In the genomic region with DNA sequence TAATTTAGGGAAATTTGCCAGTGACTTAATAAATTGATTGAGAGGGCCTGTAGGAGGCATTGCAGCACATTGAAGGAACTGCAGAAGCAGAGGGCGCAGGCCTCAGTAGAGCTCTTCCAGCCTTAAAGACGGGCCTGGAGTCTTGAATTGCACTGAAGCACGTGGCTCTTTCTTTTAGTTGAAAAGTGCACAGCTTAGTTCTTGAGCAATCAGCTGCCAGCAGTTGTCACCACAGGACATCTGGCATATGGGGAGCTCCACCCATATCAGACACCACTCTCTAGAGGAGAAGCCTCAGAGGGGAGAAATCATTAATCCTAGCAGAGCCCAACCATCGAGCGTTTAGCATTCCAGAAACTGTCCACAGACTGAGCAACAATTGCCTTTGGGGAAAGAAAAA, we compare ENCODE assay signal across 1 cellular context.
TF ChIP-seq lines count a peak whose summit lies in the region.

No MANE protein-coding gene starts in this region.

TF ChIP-seq in HepG2, 621 proteins besides CTCF, POLR2A, EP300 and RAD21:
- TF ChIP-seq, protein P1, sequence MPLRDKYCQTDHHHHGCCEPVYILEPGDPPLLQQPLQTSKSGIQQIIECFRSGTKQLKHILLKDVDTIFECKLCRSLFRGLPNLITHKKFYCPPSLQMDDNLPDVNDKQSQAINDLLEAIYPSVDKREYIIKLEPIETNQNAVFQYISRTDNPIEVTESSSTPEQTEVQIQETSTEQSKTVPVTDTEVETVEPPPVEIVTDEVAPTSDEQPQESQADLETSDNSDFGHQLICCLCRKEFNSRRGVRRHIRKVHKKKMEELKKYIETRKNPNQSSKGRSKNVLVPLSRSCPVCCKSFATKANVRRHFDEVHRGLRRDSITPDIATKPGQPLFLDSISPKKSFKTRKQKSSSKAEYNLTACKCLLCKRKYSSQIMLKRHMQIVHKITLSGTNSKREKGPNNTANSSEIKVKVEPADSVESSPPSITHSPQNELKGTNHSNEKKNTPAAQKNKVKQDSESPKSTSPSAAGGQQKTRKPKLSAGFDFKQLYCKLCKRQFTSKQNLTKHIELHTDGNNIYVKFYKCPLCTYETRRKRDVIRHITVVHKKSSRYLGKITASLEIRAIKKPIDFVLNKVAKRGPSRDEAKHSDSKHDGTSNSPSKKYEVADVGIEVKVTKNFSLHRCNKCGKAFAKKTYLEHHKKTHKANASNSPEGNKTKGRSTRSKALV (CRISPR knock-in tag; IDR thresholded peaks at IDR 0.05): no peak
- no peak for TF ChIP-seq ZNF530 (CRISPR knock-in tag; IDR thresholded peaks at IDR 0.05; ENCODE audit: low read depth)
- TF ChIP-seq, protein P2, sequence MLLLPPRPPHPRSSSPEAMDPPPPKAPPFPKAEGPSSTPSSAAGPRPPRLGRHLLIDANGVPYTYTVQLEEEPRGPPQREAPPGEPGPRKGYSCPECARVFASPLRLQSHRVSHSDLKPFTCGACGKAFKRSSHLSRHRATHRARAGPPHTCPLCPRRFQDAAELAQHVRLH (CRISPR knock-in tag; IDR thresholded peaks at IDR 0.05; ENCODE audit: borderline replicate concordance, low read depth): no peak
- TF ChIP-seq, protein P3, sequence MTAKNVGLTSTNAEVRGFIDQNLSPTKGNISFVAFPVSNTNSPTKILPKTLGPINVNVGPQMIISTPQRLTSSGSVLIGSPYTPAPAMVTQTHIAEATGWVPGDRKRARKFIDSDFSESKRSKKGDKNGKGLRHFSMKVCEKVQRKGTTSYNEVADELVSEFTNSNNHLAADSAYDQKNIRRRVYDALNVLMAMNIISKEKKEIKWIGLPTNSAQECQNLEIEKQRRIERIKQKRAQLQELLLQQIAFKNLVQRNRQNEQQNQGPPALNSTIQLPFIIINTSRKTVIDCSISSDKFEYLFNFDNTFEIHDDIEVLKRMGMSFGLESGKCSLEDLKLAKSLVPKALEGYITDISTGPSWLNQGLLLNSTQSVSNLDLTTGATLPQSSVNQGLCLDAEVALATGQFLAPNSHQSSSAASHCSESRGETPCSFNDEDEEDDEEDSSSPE (CRISPR knock-in tag; IDR thresholded peaks at IDR 0.05): no peak
- TF ChIP-seq RFX1 (IDR thresholded peaks at IDR 0.05): no peak
- no peak for TF ChIP-seq ZNF292 (CRISPR knock-in tag; IDR thresholded peaks at IDR 0.05; ENCODE audit: borderline replicate concordance, low read depth)
- no peak for TF ChIP-seq JARID2 (CRISPR knock-in tag; IDR thresholded peaks at IDR 0.05; ENCODE audit: insufficient replicate concordance)
- TF ChIP-seq, protein P4, sequence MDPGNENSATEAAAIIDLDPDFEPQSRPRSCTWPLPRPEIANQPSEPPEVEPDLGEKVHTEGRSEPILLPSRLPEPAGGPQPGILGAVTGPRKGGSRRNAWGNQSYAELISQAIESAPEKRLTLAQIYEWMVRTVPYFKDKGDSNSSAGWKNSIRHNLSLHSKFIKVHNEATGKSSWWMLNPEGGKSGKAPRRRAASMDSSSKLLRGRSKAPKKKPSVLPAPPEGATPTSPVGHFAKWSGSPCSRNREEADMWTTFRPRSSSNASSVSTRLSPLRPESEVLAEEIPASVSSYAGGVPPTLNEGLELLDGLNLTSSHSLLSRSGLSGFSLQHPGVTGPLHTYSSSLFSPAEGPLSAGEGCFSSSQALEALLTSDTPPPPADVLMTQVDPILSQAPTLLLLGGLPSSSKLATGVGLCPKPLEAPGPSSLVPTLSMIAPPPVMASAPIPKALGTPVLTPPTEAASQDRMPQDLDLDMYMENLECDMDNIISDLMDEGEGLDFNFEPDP (CRISPR knock-in tag; conservative IDR thresholded peaks at IDR 0.05): no peak
TF ChIP-seq in HepG2: peak in this region for 0.
